In the genomic region with DNA sequence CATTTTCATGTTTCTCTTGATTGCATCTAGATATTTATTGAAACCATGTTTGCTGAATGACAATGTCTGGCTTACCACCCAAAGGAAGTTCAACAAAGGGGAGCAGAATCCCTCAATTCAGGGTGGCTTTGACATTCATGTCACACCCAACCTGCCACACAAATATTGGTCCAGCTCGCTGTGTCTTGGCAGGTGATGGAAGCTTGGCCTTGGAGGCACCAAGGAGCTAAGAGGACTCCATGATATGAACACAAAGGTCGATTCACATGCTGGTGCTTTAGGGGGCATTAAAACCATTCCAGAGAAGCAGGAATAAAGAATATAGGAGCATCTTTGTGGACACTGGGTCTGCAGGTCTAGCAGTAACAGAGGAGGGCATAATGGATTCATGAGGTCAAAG, we compare ENCODE assay signal across 1 cellular context.
TF ChIP-seq lines count a peak whose summit lies in the region.

No MANE protein-coding gene starts in this region.

TF ChIP-seq in K562, 482 proteins besides CTCF, POLR2A, EP300 and RAD21 (continued from another document and continues in another):
- TF ChIP-seq, protein P1, sequence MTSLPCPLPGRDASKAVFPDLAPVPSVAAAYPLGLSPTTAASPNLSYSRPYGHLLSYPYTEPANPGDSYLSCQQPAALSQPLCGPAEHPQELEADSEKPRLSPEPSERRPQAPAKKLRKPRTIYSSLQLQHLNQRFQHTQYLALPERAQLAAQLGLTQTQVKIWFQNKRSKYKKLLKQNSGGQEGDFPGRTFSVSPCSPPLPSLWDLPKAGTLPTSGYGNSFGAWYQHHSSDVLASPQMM (CRISPR knock-in tag; IDR thresholded peaks at IDR 0.05): no peak
- TF ChIP-seq TEAD2 (tag; IDR thresholded peaks at IDR 0.05) (0 out of 2 replicates have a peak, but pooled peaks have one; percentile 39), PTRF (tag; IDR thresholded peaks at IDR 0.05) (no peak), RBFOX2 (IDR thresholded peaks at IDR 0.05; ENCODE audit: low read depth, low read length) (no peak), ERF (CRISPR knock-in tag; IDR thresholded peaks at IDR 0.05) (no peak), HMG20A (CRISPR knock-in tag; conservative IDR thresholded peaks at IDR 0.05) (no peak), POLR2AphosphoS5 (IDR thresholded peaks at IDR 0.05; ENCODE audit: control insufficient read depth, insufficient read depth, low read depth, low read length) (no peak), DACH1 (IDR thresholded peaks at IDR 0.05; ENCODE audit: partially characterized antibody) (no peak), ZNF583 (CRISPR knock-in tag; IDR thresholded peaks at IDR 0.05) (peak; percentile 74; the same call in 1 of the 2 replicates), ZNF707 (CRISPR knock-in tag; conservative IDR thresholded peaks at IDR 0.05) (no peak), BACH1 (tag; IDR thresholded peaks at IDR 0.05) (0 out of 2 replicates have a peak, but pooled peaks have one; percentile 54), CSDE1 (IDR thresholded peaks at IDR 0.05) (no peak), TFAM (CRISPR knock-in tag; conservative IDR thresholded peaks at IDR 0.05) (no peak), ZBTB8A (IDR thresholded peaks at IDR 0.05; ENCODE audit: partially characterized antibody) (no peak), EWSR1 (IDR thresholded peaks at IDR 0.05; ENCODE audit: borderline replicate concordance, low read depth, partially characterized antibody) (no peak), FOXJ3 (CRISPR knock-in tag; IDR thresholded peaks at IDR 0.05) (no peak), NR1H2 (CRISPR knock-in tag; IDR thresholded peaks at IDR 0.05) (no peak), GABPA (tag; conservative IDR thresholded peaks at IDR 0.05; ENCODE audit: low read depth) (no peak), PTTG1 (tag; IDR thresholded peaks at IDR 0.05; ENCODE audit: low read depth) (peak; percentile 52; the same call in 1 of the 2 replicates), ZNF766 (CRISPR knock-in tag; conservative IDR thresholded peaks at IDR 0.05) (peak; percentile 69; the same call in 1 of the 2 replicates), KAT7 (CRISPR knock-in tag; IDR thresholded peaks at IDR 0.05; ENCODE audit: borderline replicate concordance) (no peak), PHF8 (IDR thresholded peaks at IDR 0.05; ENCODE audit: borderline replicate concordance, low read length) (no peak), HLTF (IDR thresholded peaks at IDR 0.05) (no peak), CHD1 (IDR thresholded peaks at IDR 0.05; ENCODE audit: low read length) (no peak), ZNF140 (CRISPR knock-in tag; IDR thresholded peaks at IDR 0.05) (no peak), ZNF232 (CRISPR knock-in tag; IDR thresholded peaks at IDR 0.05) (no peak), ATF1 (CRISPR knock-in tag; IDR thresholded peaks at IDR 0.05) (no peak), ATF1 (tag; IDR thresholded peaks at IDR 0.05) (no peak), NR2C2 (CRISPR knock-in tag; IDR thresholded peaks at IDR 0.05) (no peak), NR2C2 (tag; IDR thresholded peaks at IDR 0.05) (no peak), MEF2D (tag; conservative IDR thresholded peaks at IDR 0.05; ENCODE audit: low read depth) (0 out of 2 replicates have a peak, but pooled peaks have one; percentile 38), POLR3G (IDR thresholded peaks at IDR 0.05; ENCODE audit: extremely low read depth, insufficient read length, insufficient replicate concordance) (no peak), ZNF584 (CRISPR knock-in tag; IDR thresholded peaks at IDR 0.05; ENCODE audit: low read depth) (no peak), NBN (IDR thresholded peaks at IDR 0.05; ENCODE audit: low read depth) (no peak), ZNF197 (CRISPR knock-in tag; IDR thresholded peaks at IDR 0.05; ENCODE audit: low read depth) (no peak), MAFF (IDR thresholded peaks at IDR 0.05; ENCODE audit: low read length) (no peak), MBD2 (IDR thresholded peaks at IDR 0.05; ENCODE audit: borderline replicate concordance, low read depth) (no peak), MEIS2 (IDR thresholded peaks at IDR 0.05; ENCODE audit: partially characterized antibody) (no peak)
- TF ChIP-seq, protein P2, sequence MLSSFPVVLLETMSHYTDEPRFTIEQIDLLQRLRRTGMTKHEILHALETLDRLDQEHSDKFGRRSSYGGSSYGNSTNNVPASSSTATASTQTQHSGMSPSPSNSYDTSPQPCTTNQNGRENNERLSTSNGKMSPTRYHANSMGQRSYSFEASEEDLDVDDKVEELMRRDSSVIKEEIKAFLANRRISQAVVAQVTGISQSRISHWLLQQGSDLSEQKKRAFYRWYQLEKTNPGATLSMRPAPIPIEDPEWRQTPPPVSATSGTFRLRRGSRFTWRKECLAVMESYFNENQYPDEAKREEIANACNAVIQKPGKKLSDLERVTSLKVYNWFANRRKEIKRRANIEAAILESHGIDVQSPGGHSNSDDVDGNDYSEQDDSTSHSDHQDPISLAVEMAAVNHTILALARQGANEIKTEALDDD (IDR thresholded peaks at IDR 0.05): no peak
- TF ChIP-seq, protein P3, sequence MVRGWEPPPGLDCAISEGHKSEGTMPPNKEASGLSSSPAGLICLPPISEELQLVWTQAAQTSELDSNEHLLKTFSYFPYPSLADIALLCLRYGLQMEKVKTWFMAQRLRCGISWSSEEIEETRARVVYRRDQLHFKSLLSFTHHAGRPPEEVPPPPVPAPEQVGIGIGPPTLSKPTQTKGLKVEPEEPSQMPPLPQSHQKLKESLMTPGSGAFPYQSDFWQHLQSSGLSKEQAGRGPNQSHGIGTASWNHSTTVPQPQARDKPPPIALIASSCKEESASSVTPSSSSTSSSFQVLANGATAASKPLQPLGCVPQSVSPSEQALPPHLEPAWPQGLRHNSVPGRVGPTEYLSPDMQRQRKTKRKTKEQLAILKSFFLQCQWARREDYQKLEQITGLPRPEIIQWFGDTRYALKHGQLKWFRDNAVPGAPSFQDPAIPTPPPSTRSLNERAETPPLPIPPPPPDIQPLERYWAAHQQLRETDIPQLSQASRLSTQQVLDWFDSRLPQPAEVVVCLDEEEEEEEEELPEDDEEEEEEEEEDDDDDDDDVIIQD (CRISPR knock-in tag; IDR thresholded peaks at IDR 0.05): no peak
- TF ChIP-seq, protein P4, sequence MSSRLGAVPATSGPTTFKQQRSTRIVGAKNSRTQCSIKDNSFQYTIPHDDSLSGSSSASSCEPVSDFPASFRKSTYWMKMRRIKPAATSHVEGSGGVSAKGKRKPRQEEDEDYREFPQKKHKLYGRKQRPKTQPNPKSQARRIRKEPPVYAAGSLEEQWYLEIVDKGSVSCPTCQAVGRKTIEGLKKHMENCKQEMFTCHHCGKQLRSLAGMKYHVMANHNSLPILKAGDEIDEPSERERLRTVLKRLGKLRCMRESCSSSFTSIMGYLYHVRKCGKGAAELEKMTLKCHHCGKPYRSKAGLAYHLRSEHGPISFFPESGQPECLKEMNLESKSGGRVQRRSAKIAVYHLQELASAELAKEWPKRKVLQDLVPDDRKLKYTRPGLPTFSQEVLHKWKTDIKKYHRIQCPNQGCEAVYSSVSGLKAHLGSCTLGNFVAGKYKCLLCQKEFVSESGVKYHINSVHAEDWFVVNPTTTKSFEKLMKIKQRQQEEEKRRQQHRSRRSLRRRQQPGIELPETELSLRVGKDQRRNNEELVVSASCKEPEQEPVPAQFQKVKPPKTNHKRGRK (tag; IDR thresholded peaks at IDR 0.05): no peak
- TF ChIP-seq, protein P5, sequence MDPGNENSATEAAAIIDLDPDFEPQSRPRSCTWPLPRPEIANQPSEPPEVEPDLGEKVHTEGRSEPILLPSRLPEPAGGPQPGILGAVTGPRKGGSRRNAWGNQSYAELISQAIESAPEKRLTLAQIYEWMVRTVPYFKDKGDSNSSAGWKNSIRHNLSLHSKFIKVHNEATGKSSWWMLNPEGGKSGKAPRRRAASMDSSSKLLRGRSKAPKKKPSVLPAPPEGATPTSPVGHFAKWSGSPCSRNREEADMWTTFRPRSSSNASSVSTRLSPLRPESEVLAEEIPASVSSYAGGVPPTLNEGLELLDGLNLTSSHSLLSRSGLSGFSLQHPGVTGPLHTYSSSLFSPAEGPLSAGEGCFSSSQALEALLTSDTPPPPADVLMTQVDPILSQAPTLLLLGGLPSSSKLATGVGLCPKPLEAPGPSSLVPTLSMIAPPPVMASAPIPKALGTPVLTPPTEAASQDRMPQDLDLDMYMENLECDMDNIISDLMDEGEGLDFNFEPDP (CRISPR knock-in tag; IDR thresholded peaks at IDR 0.05): no peak
- TF ChIP-seq, protein P6, sequence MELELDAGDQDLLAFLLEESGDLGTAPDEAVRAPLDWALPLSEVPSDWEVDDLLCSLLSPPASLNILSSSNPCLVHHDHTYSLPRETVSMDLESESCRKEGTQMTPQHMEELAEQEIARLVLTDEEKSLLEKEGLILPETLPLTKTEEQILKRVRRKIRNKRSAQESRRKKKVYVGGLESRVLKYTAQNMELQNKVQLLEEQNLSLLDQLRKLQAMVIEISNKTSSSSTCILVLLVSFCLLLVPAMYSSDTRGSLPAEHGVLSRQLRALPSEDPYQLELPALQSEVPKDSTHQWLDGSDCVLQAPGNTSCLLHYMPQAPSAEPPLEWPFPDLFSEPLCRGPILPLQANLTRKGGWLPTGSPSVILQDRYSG (tag; conservative IDR thresholded peaks at IDR 0.05; ENCODE audit: low read depth): peak; percentile 82
- TF ChIP-seq, protein P7, sequence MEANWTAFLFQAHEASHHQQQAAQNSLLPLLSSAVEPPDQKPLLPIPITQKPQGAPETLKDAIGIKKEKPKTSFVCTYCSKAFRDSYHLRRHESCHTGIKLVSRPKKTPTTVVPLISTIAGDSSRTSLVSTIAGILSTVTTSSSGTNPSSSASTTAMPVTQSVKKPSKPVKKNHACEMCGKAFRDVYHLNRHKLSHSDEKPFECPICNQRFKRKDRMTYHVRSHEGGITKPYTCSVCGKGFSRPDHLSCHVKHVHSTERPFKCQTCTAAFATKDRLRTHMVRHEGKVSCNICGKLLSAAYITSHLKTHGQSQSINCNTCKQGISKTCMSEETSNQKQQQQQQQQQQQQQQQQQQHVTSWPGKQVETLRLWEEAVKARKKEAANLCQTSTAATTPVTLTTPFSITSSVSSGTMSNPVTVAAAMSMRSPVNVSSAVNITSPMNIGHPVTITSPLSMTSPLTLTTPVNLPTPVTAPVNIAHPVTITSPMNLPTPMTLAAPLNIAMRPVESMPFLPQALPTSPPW (CRISPR knock-in tag; IDR thresholded peaks at IDR 0.05): no peak
- TF ChIP-seq, protein P8, sequence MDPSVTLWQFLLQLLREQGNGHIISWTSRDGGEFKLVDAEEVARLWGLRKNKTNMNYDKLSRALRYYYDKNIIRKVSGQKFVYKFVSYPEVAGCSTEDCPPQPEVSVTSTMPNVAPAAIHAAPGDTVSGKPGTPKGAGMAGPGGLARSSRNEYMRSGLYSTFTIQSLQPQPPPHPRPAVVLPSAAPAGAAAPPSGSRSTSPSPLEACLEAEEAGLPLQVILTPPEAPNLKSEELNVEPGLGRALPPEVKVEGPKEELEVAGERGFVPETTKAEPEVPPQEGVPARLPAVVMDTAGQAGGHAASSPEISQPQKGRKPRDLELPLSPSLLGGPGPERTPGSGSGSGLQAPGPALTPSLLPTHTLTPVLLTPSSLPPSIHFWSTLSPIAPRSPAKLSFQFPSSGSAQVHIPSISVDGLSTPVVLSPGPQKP (CRISPR knock-in tag; IDR thresholded peaks at IDR 0.05): no peak
- TF ChIP-seq, protein P9, sequence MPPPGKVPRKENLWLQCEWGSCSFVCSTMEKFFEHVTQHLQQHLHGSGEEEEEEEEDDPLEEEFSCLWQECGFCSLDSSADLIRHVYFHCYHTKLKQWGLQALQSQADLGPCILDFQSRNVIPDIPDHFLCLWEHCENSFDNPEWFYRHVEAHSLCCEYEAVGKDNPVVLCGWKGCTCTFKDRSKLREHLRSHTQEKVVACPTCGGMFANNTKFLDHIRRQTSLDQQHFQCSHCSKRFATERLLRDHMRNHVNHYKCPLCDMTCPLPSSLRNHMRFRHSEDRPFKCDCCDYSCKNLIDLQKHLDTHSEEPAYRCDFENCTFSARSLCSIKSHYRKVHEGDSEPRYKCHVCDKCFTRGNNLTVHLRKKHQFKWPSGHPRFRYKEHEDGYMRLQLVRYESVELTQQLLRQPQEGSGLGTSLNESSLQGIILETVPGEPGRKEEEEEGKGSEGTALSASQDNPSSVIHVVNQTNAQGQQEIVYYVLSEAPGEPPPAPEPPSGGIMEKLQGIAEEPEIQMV (tag; conservative IDR thresholded peaks at IDR 0.05; ENCODE audit: low read depth): peak; percentile 55; the same call in 1 of the 2 replicates
- TF ChIP-seq, protein P10, sequence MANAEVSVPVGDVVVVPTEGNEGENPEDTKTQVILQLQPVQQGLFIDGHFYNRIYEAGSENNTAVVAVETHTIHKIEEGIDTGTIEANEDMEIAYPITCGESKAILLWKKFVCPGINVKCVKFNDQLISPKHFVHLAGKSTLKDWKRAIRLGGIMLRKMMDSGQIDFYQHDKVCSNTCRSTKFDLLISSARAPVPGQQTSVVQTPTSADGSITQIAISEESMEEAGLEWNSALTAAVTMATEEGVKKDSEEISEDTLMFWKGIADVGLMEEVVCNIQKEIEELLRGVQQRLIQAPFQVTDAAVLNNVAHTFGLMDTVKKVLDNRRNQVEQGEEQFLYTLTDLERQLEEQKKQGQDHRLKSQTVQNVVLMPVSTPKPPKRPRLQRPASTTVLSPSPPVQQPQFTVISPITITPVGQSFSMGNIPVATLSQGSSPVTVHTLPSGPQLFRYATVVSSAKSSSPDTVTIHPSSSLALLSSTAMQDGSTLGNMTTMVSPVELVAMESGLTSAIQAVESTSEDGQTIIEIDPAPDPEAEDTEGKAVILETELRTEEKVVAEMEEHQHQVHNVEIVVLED (CRISPR knock-in tag; IDR thresholded peaks at IDR 0.05): no peak
- TF ChIP-seq, protein P11, sequence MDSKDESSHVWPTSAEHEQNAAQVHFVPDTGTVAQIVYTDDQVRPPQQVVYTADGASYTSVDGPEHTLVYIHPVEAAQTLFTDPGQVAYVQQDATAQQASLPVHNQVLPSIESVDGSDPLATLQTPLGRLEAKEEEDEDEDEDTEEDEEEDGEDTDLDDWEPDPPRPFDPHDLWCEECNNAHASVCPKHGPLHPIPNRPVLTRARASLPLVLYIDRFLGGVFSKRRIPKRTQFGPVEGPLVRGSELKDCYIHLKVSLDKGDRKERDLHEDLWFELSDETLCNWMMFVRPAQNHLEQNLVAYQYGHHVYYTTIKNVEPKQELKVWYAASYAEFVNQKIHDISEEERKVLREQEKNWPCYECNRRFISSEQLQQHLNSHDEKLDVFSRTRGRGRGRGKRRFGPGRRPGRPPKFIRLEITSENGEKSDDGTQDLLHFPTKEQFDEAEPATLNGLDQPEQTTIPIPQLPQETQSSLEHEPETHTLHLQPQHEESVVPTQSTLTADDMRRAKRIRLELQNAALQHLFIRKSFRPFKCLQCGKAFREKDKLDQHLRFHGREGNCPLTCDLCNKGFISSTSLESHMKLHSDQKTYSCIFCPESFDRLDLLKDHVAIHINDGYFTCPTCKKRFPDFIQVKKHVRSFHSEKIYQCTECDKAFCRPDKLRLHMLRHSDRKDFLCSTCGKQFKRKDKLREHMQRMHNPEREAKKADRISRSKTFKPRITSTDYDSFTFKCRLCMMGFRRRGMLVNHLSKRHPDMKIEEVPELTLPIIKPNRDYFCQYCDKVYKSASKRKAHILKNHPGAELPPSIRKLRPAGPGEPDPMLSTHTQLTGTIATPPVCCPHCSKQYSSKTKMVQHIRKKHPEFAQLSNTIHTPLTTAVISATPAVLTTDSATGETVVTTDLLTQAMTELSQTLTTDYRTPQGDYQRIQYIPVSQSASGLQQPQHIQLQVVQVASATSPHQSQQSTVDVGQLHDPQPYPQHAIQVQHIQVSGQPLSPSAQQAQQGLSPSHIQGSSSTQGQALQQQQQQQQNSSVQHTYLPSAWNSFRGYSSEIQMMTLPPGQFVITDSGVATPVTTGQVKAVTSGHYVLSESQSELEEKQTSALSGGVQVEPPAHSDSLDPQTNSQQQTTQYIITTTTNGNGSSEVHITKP (IDR thresholded peaks at IDR 0.05; ENCODE audit: partially characterized antibody): no peak
- TF ChIP-seq, protein P12, sequence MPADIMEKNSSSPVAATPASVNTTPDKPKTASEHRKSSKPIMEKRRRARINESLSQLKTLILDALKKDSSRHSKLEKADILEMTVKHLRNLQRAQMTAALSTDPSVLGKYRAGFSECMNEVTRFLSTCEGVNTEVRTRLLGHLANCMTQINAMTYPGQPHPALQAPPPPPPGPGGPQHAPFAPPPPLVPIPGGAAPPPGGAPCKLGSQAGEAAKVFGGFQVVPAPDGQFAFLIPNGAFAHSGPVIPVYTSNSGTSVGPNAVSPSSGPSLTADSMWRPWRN (IDR thresholded peaks at IDR 0.05; ENCODE audit: low read depth): no peak
